In the genomic region with DNA sequence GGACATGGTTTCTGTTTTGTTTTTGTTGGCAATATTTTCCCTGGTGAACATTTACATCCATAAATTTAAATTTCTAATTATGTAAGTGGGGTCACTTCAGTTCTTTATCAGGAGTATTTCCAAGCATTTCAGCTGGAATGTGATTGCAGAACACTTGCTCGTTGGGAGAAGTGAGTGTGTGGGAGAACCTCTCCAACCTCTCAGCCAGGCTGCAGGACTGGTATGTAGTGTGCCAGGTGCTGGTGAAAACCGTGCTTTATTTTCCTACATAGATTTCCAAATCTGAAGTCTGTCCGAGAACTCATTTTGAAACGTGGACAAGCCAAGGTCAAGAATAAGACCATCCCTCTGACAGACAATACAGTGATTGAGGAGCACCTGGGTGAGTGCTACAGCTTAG, we compare ENCODE assay signal across 20 cellular contexts. TPM values are rescaled to one million over a fixed set of nuclear protein-coding genes. Genes with fewer than 3 reads are reported as not detected.
DNase-seq lines count a peak whose midpoint lies in the region; ATAC-seq and TF ChIP-seq lines count a peak whose summit lies in the region.
"Had no signal": no experiment of that assay in that cellular context is flagged by ENCODE, and none has a peak within 500 bp of the region (broad histone marks: within the 10 kb centered on the region; RNA-seq: fewer than 3 reads in every experiment).

No MANE protein-coding gene starts in this region.

- no peak for ATAC-seq in activated T-cell treated with anti-CD3 and anti-CD28 coated beads, Interleukin-2, amount 50 U/mL, for 4 hours
- no peak for ATAC-seq in HG03342 (IDR thresholded peaks at IDR 0.05; ENCODE audit: unreplicated experiment)

- no peak for TF ChIP-seq CTCF in endothelial cell (IDR thresholded peaks at IDR 0.05; ENCODE audit: unreplicated experiment)

- peaks cover 94% of the 10 kb centered on the region for H3K36me3 Mint-ChIP-seq in activated T-cell treated with anti-CD3 and anti-CD28 coated beads, Interleukin-2, amount 50 U/mL, for 24 hours (ENCODE audit: low read depth)
- peaks cover 29% of the 10 kb centered on the region for H3K36me3 Mint-ChIP-seq in activated T-cell treated with anti-CD3 and anti-CD28 coated beads, Interleukin-2, amount 50 U/mL, for 4 hours (ENCODE audit: insufficient read depth)
- H3K36me3 Mint-ChIP-seq in activated naive CD8-positive, alpha-beta T cell treated with anti-CD3 and anti-CD28 coated beads for 36 hours, result peaks cover 48% of the 10 kb centered on the region
- H3K36me3 Mint-ChIP-seq in endothelial cell (ENCODE audit: low read depth, unreplicated experiment), result peaks cover 32% of the 10 kb centered on the region

- DNase-seq in activated T-cell treated with anti-CD3 and anti-CD28 coated beads, Interleukin-2, amount 50 U/mL, for 24 hours, result no peak
- no peak for DNase-seq in activated T-cell treated with anti-CD3 and anti-CD28 coated beads, Interleukin-2, amount 50 U/mL, for 4 hours
- DNase-seq in activated naive CD8-positive, alpha-beta T cell treated with anti-CD3 and anti-CD28 coated beads for 36 hours, result no peak
- no peak for DNase-seq in endothelial cell (ENCODE audit: low spot score)
- no peak for DNase-seq in HEK293T (ENCODE audit: extremely low spot score)
- no peak for DNase-seq in CD1c-positive myeloid dendritic cell (ENCODE audit: extremely low spot score)
- DNase-seq: CD4-positive, alpha-beta T cell; IMR-90; KG1; MM.1S; NCI-H2029; NCI-H446; NCI-H524 treated with DMSO at 0.1 percent for 48 hours; NCI-H82; Right ventricle myocardium superior; RPMI8226 had no signal

- peaks cover 58% of the 10 kb centered on the region for H3K4me1 Mint-ChIP-seq in activated T-cell treated with anti-CD3 and anti-CD28 coated beads, Interleukin-2, amount 50 U/mL, for 24 hours (ENCODE audit: low read depth)
- peaks cover 28% of the 10 kb centered on the region for H3K4me1 Mint-ChIP-seq in activated T-cell treated with anti-CD3 and anti-CD28 coated beads, Interleukin-2, amount 50 U/mL, for 4 hours (ENCODE audit: low read depth)
- peaks cover 42% of the 10 kb centered on the region for H3K4me1 Mint-ChIP-seq in activated naive CD8-positive, alpha-beta T cell treated with anti-CD3 and anti-CD28 coated beads for 36 hours
- H3K4me1 Mint-ChIP-seq in endothelial cell (ENCODE audit: unreplicated experiment), result peaks cover 9% of the 10 kb centered on the region

- H3K9me3 Mint-ChIP-seq in activated T-cell treated with anti-CD3 and anti-CD28 coated beads, Interleukin-2, amount 50 U/mL, for 24 hours, result no peaks in the 10 kb centered on the region
- no peaks in the 10 kb centered on the region for H3K9me3 Mint-ChIP-seq in activated T-cell treated with anti-CD3 and anti-CD28 coated beads, Interleukin-2, amount 50 U/mL, for 4 hours
- no peaks in the 10 kb centered on the region for H3K9me3 Mint-ChIP-seq in activated naive CD8-positive, alpha-beta T cell treated with anti-CD3 and anti-CD28 coated beads for 36 hours
- H3K9me3 Mint-ChIP-seq in endothelial cell (ENCODE audit: unreplicated experiment), result no peaks in the 10 kb centered on the region
- H3K9me3 Mint-ChIP-seq: CD4-positive, alpha-beta T cell had no signal

- H3K4me3 Mint-ChIP-seq in activated T-cell treated with anti-CD3 and anti-CD28 coated beads, Interleukin-2, amount 50 U/mL, for 24 hours, result no peak overlapping the region
- no peak overlapping the region for H3K4me3 Mint-ChIP-seq in activated T-cell treated with anti-CD3 and anti-CD28 coated beads, Interleukin-2, amount 50 U/mL, for 4 hours
- H3K4me3 Mint-ChIP-seq in activated naive CD8-positive, alpha-beta T cell treated with anti-CD3 and anti-CD28 coated beads for 36 hours, result no peak overlapping the region
- peak overlapping the region; percentile 34 for H3K4me3 Mint-ChIP-seq in endothelial cell (ENCODE audit: unreplicated experiment)
- H3K4me3 Mint-ChIP-seq: CD4-positive, alpha-beta T cell had no signal

- peak overlapping the region; percentile 67 for H3K27ac Mint-ChIP-seq in activated T-cell treated with anti-CD3 and anti-CD28 coated beads, Interleukin-2, amount 50 U/mL, for 24 hours
- H3K27ac Mint-ChIP-seq in activated naive CD8-positive, alpha-beta T cell treated with anti-CD3 and anti-CD28 coated beads for 36 hours, result peak overlapping the region; percentile 42
- no peak overlapping the region for H3K27ac Mint-ChIP-seq in endothelial cell (ENCODE audit: unreplicated experiment)
- H3K27ac Mint-ChIP-seq: CD4-positive, alpha-beta T cell had no signal

- POLR2A ChIA-PET in HEK293T (lab: Yijun Ruan, JAX), result interaction anchor here (1.4 kb wide), 1 partner anchor 128 kb away, joined by 3 read pairs; a partner anchor contains a TSS

- H3K27me3 Mint-ChIP-seq in activated T-cell treated with anti-CD3 and anti-CD28 coated beads, Interleukin-2, amount 50 U/mL, for 24 hours, result no peaks in the 10 kb centered on the region
- H3K27me3 Mint-ChIP-seq in activated T-cell treated with anti-CD3 and anti-CD28 coated beads, Interleukin-2, amount 50 U/mL, for 4 hours (ENCODE audit: low read depth), result no peaks in the 10 kb centered on the region
- no peaks in the 10 kb centered on the region for H3K27me3 Mint-ChIP-seq in activated naive CD8-positive, alpha-beta T cell treated with anti-CD3 and anti-CD28 coated beads for 36 hours
- no peaks in the 10 kb centered on the region for H3K27me3 Mint-ChIP-seq in endothelial cell (ENCODE audit: unreplicated experiment)
- H3K27me3 Mint-ChIP-seq: CD4-positive, alpha-beta T cell had no signal

- CTCF ChIA-PET in HEK293T (lab: Yijun Ruan, JAX), result interaction anchor here (0.6 kb wide), 1 partner anchor 1888 kb away, joined by 6 read pairs; no protein-coding TSS in a partner anchor

TF ChIP-seq in HEK293T, 16 proteins besides CTCF, POLR2A, EP300 and RAD21:
- TF ChIP-seq TARDBP (IDR thresholded peaks at IDR 0.05) (no peak), ARNT (IDR thresholded peaks at IDR 0.05) (no peak), ZNF384 (IDR thresholded peaks at IDR 0.05) (no peak), FOXM1 (IDR thresholded peaks at IDR 0.05; ENCODE audit: borderline replicate concordance) (no peak), L3MBTL2 (conservative IDR thresholded peaks at IDR 0.05) (no peak), FOXK2 (IDR thresholded peaks at IDR 0.05) (no peak), BHLHE40 (IDR thresholded peaks at IDR 0.05; ENCODE audit: borderline replicate concordance) (no peak), LEF1 (IDR thresholded peaks at IDR 0.05; ENCODE audit: borderline replicate concordance) (no peak), CTBP1 (IDR thresholded peaks at IDR 0.05; ENCODE audit: borderline replicate concordance) (no peak), FOXA1 (IDR thresholded peaks at IDR 0.05) (no peak), NFRKB (IDR thresholded peaks at IDR 0.05) (no peak), SP1 (IDR thresholded peaks at IDR 0.05) (no peak), HDGF (IDR thresholded peaks at IDR 0.05; ENCODE audit: borderline replicate concordance) (no peak), ELF4 (IDR thresholded peaks at IDR 0.05) (no peak), SUZ12 (IDR thresholded peaks at IDR 0.05) (no peak)
- TF ChIP-seq, protein P1, sequence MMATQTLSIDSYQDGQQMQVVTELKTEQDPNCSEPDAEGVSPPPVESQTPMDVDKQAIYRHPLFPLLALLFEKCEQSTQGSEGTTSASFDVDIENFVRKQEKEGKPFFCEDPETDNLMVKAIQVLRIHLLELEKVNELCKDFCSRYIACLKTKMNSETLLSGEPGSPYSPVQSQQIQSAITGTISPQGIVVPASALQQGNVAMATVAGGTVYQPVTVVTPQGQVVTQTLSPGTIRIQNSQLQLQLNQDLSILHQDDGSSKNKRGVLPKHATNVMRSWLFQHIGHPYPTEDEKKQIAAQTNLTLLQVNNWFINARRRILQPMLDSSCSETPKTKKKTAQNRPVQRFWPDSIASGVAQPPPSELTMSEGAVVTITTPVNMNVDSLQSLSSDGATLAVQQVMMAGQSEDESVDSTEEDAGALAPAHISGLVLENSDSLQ (IDR thresholded peaks at IDR 0.05), result no peak

RNA-seq across cellular contexts. Expression of a gene that starts 6.3 kb away (rescaled TPM):
- total RNA-seq in activated T-cell treated with anti-CD3 and anti-CD28 coated beads, Interleukin-2, amount 50 U/mL, for 4 hours, result 100 to 1,000 TPM; 262 to 307 (median 280) TPM
- 100 to 1,000 TPM; 193 to 200 TPM for total RNA-seq in activated naive CD8-positive, alpha-beta T cell treated with anti-CD3 and anti-CD28 coated beads for 36 hours
- 58.1 TPM for total RNA-seq in endothelial cell (ENCODE audit: unreplicated experiment)

RNA-seq across cellular contexts. Expression of a gene that starts 30.2 kb away (rescaled TPM):
- total RNA-seq in activated T-cell treated with anti-CD3 and anti-CD28 coated beads, Interleukin-2, amount 50 U/mL, for 4 hours, result not detected
- not detected for total RNA-seq in activated naive CD8-positive, alpha-beta T cell treated with anti-CD3 and anti-CD28 coated beads for 36 hours
- not detected for total RNA-seq in endothelial cell (ENCODE audit: unreplicated experiment)
- total RNA-seq: A172; CD4-positive, alpha-beta T cell; H4; IMR-90; Right ventricle myocardium superior; SJSA1 had no signal

RNA-seq across cellular contexts. Expression of a gene that starts 43.6 kb away (rescaled TPM):
- 10 to 100 TPM; 41.9 to 46.6 (median 42.4) TPM for total RNA-seq in activated T-cell treated with anti-CD3 and anti-CD28 coated beads, Interleukin-2, amount 50 U/mL, for 4 hours
- total RNA-seq in activated naive CD8-positive, alpha-beta T cell treated with anti-CD3 and anti-CD28 coated beads for 36 hours, result 10 to 100 TPM; 53.6 to 55.7 TPM
- total RNA-seq in endothelial cell (ENCODE audit: unreplicated experiment), result 106 TPM
